8 cellular contexts compared by ENCODE assay signal in the genomic region with DNA sequence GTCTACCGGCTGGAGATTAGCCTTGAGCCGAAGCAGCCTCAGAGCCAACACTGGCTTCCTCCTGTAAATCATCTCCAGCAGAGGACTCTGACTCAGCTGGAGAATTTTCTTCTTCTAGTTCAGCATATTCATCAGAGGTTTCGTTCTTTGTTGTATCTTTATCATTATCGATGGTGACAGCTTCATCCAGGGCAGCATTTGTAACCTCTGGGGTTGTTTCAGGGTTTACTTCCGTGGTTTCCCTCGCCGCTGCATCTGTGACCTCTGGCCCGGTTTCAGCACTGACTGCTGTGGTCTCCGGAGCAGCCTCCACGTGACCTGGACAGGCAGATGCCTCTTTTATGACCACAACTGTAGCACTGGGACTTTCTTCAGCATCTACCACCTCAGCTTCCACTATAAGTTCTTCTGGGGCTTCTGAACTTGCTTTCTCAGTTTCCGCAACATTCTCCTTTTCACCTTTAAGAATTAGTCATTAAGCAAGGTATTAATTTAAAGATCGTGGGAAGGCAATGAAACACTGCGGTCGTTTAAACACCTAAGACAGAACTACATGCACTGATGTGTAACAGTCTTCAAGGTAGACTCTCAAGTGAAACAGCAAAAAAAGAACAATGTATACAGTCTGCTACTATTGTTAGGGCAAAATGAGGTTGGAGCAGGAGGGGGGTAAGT. TPM values are rescaled to one million over a fixed set of nuclear protein-coding genes. Genes with fewer than 3 reads are reported as not detected.
DNase-seq lines count a peak whose midpoint lies in the region; ATAC-seq and TF ChIP-seq lines count a peak whose summit lies in the region.

No MANE protein-coding gene starts in this region.

- peak overlapping the region; percentile 71 for H3K4me2 ChIP-seq in HCT116 (ENCODE audit: low read length)

- no peak for DNase-seq in HCT116 (ENCODE audit: low read depth, low spot score)
- DNase-seq in MG63, result peak; percentile 74
- DNase-seq in activated CD4-positive, alpha-beta T cell treated with anti-CD3 and anti-CD28 coated beads for 1 hour, result peak; percentile 33
- DNase-seq in cerebellar cortex (ENCODE audit: low spot score), result peak; percentile 22
- peak; percentile 53 to 81 (median 73) for DNase-seq in stimulated activated CD4-positive, alpha-beta T cell treated with anti-CD3 and anti-CD28 coated beads, TNF-alpha, amount 100 ng/mL, for 24 hours (ENCODE audit: low read depth in 3 of 3)
- no peak for DNase-seq in NCI-H1092 treated with DMSO at 0.1 percent for 48 hours (lab: John Stamatoyannopoulos, UW)

- H3K9me3 ChIP-seq in HCT116 (ENCODE audit: control insufficient read depth in 1 of 2, insufficient read depth in 1 of 2, low read depth in 1 of 2, low read length in 2 of 2) (no peaks in the 10 kb centered on the region), MG63 (no peaks in the 10 kb centered on the region), liver (ENCODE audit: control insufficient read depth in 4 of 4, low read length in 3 of 4) (no peaks in the 10 kb centered on the region)

- 20% methylated on average over 14 of the region's 14 CpGs for WGBS in liver

- intact Hi-C loops in HCT116 (cut with micrococcal nuclease), result no loop called here

- H4K20me1 ChIP-seq in HCT116 (ENCODE audit: insufficient read depth), result no peaks in the 10 kb centered on the region

- H3K9ac ChIP-seq in HCT116 (ENCODE audit: low read length) (peak overlapping the region; percentile 24), liver (ENCODE audit: low read depth in 1 of 2, low read length in 2 of 2) (no peak overlapping the region)

- H3K4me1 ChIP-seq in HCT116 (ENCODE audit: control insufficient read depth in 1 of 2, insufficient read depth in 2 of 2, low read length in 2 of 2) (peaks cover 15 to 26% of the 10 kb centered on the region in 2 experiments), liver (ENCODE audit: control insufficient read depth in 4 of 4, insufficient read depth in 4 of 4, low read length in 3 of 4) (peaks cover 0 to 4% (median 2%) of the 10 kb centered on the region in 4 donors)

- H2AFZ ChIP-seq in HCT116 (ENCODE audit: low read depth, low read length, poor library complexity, severe bottlenecking), result peak overlapping the region; percentile 86

- CTCF ChIA-PET in HCT116 (lab: Charles Lee), result interaction anchor here (1.4 to 1.5 kb wide), 2 partner anchors 21 to 29 kb away, joined by 3 to 6 read pairs; no protein-coding TSS in a partner anchor

- ATAC-seq in HCT116, result peak; percentile 91

- H3K4me3 ChIP-seq in GM08714 (ENCODE audit: low read length), result peak overlapping the region; percentile 11; the same call in 1 of the 2 replicates
- H3K4me3 ChIP-seq in HCT116 (replicated peaks in 1 of 2; ENCODE audit: low read depth in 1 of 2, low read length in 2 of 2), result peak overlapping the region; percentile 38 to 46
- H3K4me3 ChIP-seq in MG63, result peak overlapping the region; percentile 25
- H3K4me3 ChIP-seq in liver (ENCODE audit: low read depth in 1 of 3, low read length in 3 of 3), result peak overlapping the region in 2 of 3 donors; percentile 49 to 55

- RAD21 ChIA-PET in HCT116 (lab: Charles Lee; ENCODE audit: low non-redundant PET in 1 of 2, low total read pairs in 2 of 2, uncharacterized antibody in 2 of 2, unreplicated experiment in 2 of 2), result no interaction called here

- BruUV-seq in HCT116 (replicated peaks; lab: Mats Ljungman, UMichigan), result TSS peak; percentile 56

- H3K9me2 ChIP-seq in HCT116 (ENCODE audit: insufficient read depth), result no peaks in the 10 kb centered on the region

- no peak for TF ChIP-seq CTCF in HCT116 (IDR thresholded peaks at IDR 0.05 in 2 of 3, conservative IDR thresholded peaks at IDR 0.05 in 1 of 3; ENCODE audit: borderline replicate concordance in 1 of 3, insufficient read depth in 1 of 3, low read depth in 2 of 3, low read length in 2 of 3)
- TF ChIP-seq CTCF in liver (IDR thresholded peaks at IDR 0.05; ENCODE audit: low read depth, low read length, missing input control), result no peak

- H3K27me3 ChIP-seq in HCT116 (ENCODE audit: insufficient read depth, low read length) (no peaks in the 10 kb centered on the region), MG63 (no peaks in the 10 kb centered on the region), liver (ENCODE audit: control insufficient read depth in 4 of 4, insufficient read depth in 4 of 4, low read length in 3 of 4) (no peaks in the 10 kb centered on the region)

- TF ChIP-seq RAD21 in HCT116 (IDR thresholded peaks at IDR 0.05; ENCODE audit: low read depth), result no peak
- TF ChIP-seq RAD21 in liver (IDR thresholded peaks at IDR 0.05), result peak in 1 of 2 donors; percentile 28

- TF ChIP-seq POLR2A in HCT116 (IDR thresholded peaks at IDR 0.05; ENCODE audit: borderline replicate concordance, extremely low read depth, insufficient read depth, insufficient read length), result no peak

- no peaks in the 10 kb centered on the region for H3K79me2 ChIP-seq in HCT116 (ENCODE audit: insufficient read depth, low read length)

- H3K27ac ChIP-seq in HCT116 (ENCODE audit: low read depth, low read length) (peak overlapping the region; percentile 31; the same call in 1 of the 2 replicates), liver (ENCODE audit: low read depth in 1 of 2, low read length in 2 of 2) (peak overlapping the region in 1 of 2 donors; percentile 18)

- POLR2A ChIA-PET in HCT116 (lab: Charles Lee), result interaction anchor here (1.2 to 1.8 kb wide), 2 partner anchors 8 to 35 kb away, joined by 4 read pairs; partner anchors contain the start of gene NAA15

- H3K36me3 ChIP-seq in HCT116 (ENCODE audit: control insufficient read depth in 1 of 2, insufficient read depth in 2 of 2, low read length in 2 of 2), result no peaks in the 10 kb centered on the region
- peaks cover 9% of the 10 kb centered on the region for H3K36me3 ChIP-seq in MG63
- no peaks in the 10 kb centered on the region for H3K36me3 ChIP-seq in liver (ENCODE audit: control insufficient read depth in 4 of 4, insufficient read depth in 3 of 4, low read depth in 1 of 4, low read length in 3 of 4)

TF ChIP-seq in HCT116, 20 proteins besides CTCF, POLR2A, EP300 and RAD21 (continues in another document):
- TF ChIP-seq MAX (IDR thresholded peaks at IDR 0.05) (peak; percentile 67), ZBTB33 (IDR thresholded peaks at IDR 0.05; ENCODE audit: extremely low read depth, insufficient replicate concordance, low read length) (no peak), CBX3 (IDR thresholded peaks at IDR 0.05; ENCODE audit: low read depth) (0 out of 2 replicates have a peak, but pooled peaks have one; percentile 55), SIN3A (IDR thresholded peaks at IDR 0.05; ENCODE audit: low read depth) (no peak)

TF ChIP-seq in liver, 16 proteins besides CTCF, POLR2A, EP300 and RAD21 (continues in another document):
- TF ChIP-seq, protein P1, sequence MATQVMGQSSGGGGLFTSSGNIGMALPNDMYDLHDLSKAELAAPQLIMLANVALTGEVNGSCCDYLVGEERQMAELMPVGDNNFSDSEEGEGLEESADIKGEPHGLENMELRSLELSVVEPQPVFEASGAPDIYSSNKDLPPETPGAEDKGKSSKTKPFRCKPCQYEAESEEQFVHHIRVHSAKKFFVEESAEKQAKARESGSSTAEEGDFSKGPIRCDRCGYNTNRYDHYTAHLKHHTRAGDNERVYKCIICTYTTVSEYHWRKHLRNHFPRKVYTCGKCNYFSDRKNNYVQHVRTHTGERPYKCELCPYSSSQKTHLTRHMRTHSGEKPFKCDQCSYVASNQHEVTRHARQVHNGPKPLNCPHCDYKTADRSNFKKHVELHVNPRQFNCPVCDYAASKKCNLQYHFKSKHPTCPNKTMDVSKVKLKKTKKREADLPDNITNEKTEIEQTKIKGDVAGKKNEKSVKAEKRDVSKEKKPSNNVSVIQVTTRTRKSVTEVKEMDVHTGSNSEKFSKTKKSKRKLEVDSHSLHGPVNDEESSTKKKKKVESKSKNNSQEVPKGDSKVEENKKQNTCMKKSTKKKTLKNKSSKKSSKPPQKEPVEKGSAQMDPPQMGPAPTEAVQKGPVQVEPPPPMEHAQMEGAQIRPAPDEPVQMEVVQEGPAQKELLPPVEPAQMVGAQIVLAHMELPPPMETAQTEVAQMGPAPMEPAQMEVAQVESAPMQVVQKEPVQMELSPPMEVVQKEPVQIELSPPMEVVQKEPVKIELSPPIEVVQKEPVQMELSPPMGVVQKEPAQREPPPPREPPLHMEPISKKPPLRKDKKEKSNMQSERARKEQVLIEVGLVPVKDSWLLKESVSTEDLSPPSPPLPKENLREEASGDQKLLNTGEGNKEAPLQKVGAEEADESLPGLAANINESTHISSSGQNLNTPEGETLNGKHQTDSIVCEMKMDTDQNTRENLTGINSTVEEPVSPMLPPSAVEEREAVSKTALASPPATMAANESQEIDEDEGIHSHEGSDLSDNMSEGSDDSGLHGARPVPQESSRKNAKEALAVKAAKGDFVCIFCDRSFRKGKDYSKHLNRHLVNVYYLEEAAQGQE (IDR thresholded peaks at IDR 0.05), result peak; percentile 91
- peak; percentile 73 for TF ChIP-seq NR2F2 (IDR thresholded peaks at IDR 0.05)
- peak; percentile 18 for TF ChIP-seq ATF3 (IDR thresholded peaks at IDR 0.05)
- TF ChIP-seq MAX (IDR thresholded peaks at IDR 0.05), result peak; percentile 15
- no peak for TF ChIP-seq TAF1 (conservative IDR thresholded peaks at IDR 0.05)
- TF ChIP-seq HNF4A (conservative IDR thresholded peaks at IDR 0.05), result peak in 1 of 2 donors; percentile 26

RNA-seq across cellular contexts. Expression of gene MGARP, which starts 13.3 kb away (rescaled TPM):
- 0.22 TPM for total RNA-seq in HCT116 (2021; ENCODE audit: unreplicated experiment)
- polyA plus RNA-seq in HCT116 (2012), result 0.08 TPM in 1 of 2 replicates, not detected in the other
- 105 and 125 TPM in 2 replicates for total RNA-seq in MG63 (2014; rRNA removed; shearing (Covaris generic); ENCODE audit: low replicate concordance)
- total RNA-seq in liver, result under 1 TPM; 0.09 to 0.17 TPM
- polyA plus RNA-seq in liver, result under 1 TPM in 1 of 2 donors, not detected in 1; 0.09 TPM

RNA-seq across cellular contexts. Expression of gene NAA15, which starts 34.6 kb away (rescaled TPM):
- total RNA-seq in HCT116 (2021; ENCODE audit: unreplicated experiment) (79.7 TPM), liver (10 to 100 TPM; 13.9 to 18.2 TPM)
- polyA plus RNA-seq in HCT116 (2012), result 9.0 and 14.9 TPM in 2 replicates
- 16.6 and 30.7 TPM in 2 replicates for total RNA-seq in MG63 (2014; rRNA removed; shearing (Covaris generic); ENCODE audit: low replicate concordance)
- polyA plus RNA-seq in liver, result 1 to 10 TPM; 6.7 to 8.4 TPM

RNA-seq across cellular contexts. Expression of gene NDUFC1, which starts 35.6 kb away (rescaled TPM):
- total RNA-seq in HCT116 (2021; ENCODE audit: unreplicated experiment) (86.9 TPM), liver (10 to 100 TPM; 12.4 to 46.6 TPM)
- 78.5 and 96.8 TPM in 2 replicates for polyA plus RNA-seq in HCT116 (2012)
- total RNA-seq in MG63 (2014; rRNA removed; shearing (Covaris generic); ENCODE audit: low replicate concordance), result 90.1 and 98.2 TPM in 2 replicates
- 100 to 1,000 TPM in 1 of 2 donors, 10 to 100 TPM in 1; 55.0 to 192 TPM for polyA plus RNA-seq in liver

Comparison
In these comparisons a context has a peak if more than half of its experiments do, and no peak if none do; other contexts are left out.
1. DNase-seq: peak in MG63 (single experiment), activated CD4-positive, alpha-beta T cell treated with anti-CD3 and anti-CD28 coated beads for 1 hour (single experiment), cerebellar cortex (single experiment) and stimulated activated CD4-positive, alpha-beta T cell treated with anti-CD3 and anti-CD28 coated beads, TNF-alpha, amount 100 ng/mL, for 24 hours (3 of 3); none in HCT116 (single experiment) and NCI-H1092 treated with DMSO at 0.1 percent for 48 hours (single experiment).
2. RNA of gene MGARP, which starts 13.3 kb away (total RNA-seq): 105 to 125 TPM in MG63; 0.22 TPM in HCT116 (single experiment) and 0.09 to 0.17 TPM in liver; every median in the first group is over 10 times any median in the second.
3. Peak in every context shown above with its lines, with median percentiles within 50 percentile points of each other: H3K4me3 ChIP-seq.